In genomic region chr15:66586155-66586976, GRCh38 we compare ENCODE assay signal across 16 cellular contexts. TPM values are rescaled to one million over a fixed set of nuclear protein-coding genes. Genes with fewer than 3 reads are reported as not detected.
DNase-seq lines count a peak whose midpoint lies in the region; ATAC-seq and TF ChIP-seq lines count a peak whose summit lies in the region.
"Had no signal": no experiment of that assay in that cellular context is flagged by ENCODE, and none has a peak within 500 bp of the region (broad histone marks: within the 10 kb centered on the region; RNA-seq: fewer than 3 reads in every experiment).

No MANE protein-coding gene starts in this region.

- TF ChIP-seq CTCF in upper lobe of right lung (IDR thresholded peaks at IDR 0.05) (no peak), BE2C (IDR thresholded peaks at IDR 0.05; ENCODE audit: low read depth, low read length) (no peak)

- no peak overlapping the region for H3K27ac ChIP-seq in upper lobe of right lung
- H3K27ac ChIP-seq: 22Rv1, BLaER1 had no signal

- peaks cover 7% of the 10 kb centered on the region for H3K36me3 Mint-ChIP-seq in dendritic cell treated with granulocyte-macrophage colony-stimulating factor and Interleukin-4, amounts not matched to agents 40 ng/mL and 50 ng/mL, for 4 days (ENCODE audit: low read depth)

- no peaks in the 10 kb centered on the region for H3K27me3 ChIP-seq in upper lobe of right lung
- H3K27me3 ChIP-seq in BE2C: no peaks in the 10 kb centered on the region
- H3K27me3 ChIP-seq: BLaER1 had no signal

- H3K36me3 ChIP-seq in upper lobe of right lung (no peaks in the 10 kb centered on the region), BE2C (peaks cover 40% of the 10 kb centered on the region)
- H3K36me3 ChIP-seq: BLaER1 had no signal

- H3K4me1 Mint-ChIP-seq in dendritic cell treated with granulocyte-macrophage colony-stimulating factor and Interleukin-4, amounts not matched to agents 40 ng/mL and 50 ng/mL, for 4 days (ENCODE audit: low read depth): peaks cover 29% of the 10 kb centered on the region

- ATAC-seq in upper lobe of right lung: peak; percentile 39
- no peak for ATAC-seq in HG03520 (IDR thresholded peaks at IDR 0.05; ENCODE audit: unreplicated experiment)

- H3K4me3 Mint-ChIP-seq in dendritic cell treated with granulocyte-macrophage colony-stimulating factor and Interleukin-4, amounts not matched to agents 40 ng/mL and 50 ng/mL, for 4 days: no peak overlapping the region

- intact Hi-C loops in dendritic cell treated with granulocyte-macrophage colony-stimulating factor and Interleukin-4, amounts not matched to agents 40 ng/mL and 50 ng/mL, for 4 days (cut with micrococcal nuclease): no loop called here
- intact Hi-C loops in upper lobe of right lung (cut with DNase I): no loop called here

- H3K4me1 ChIP-seq in upper lobe of right lung: no peaks in the 10 kb centered on the region
- H3K4me1 ChIP-seq in BE2C: peaks cover 10% of the 10 kb centered on the region
- H3K4me1 ChIP-seq: BLaER1 had no signal

- H3K27me3 Mint-ChIP-seq in dendritic cell treated with granulocyte-macrophage colony-stimulating factor and Interleukin-4, amounts not matched to agents 40 ng/mL and 50 ng/mL, for 4 days: peaks cover 4% of the 10 kb centered on the region

- DNase-seq in DMS 273 (lab: John Stamatoyannopoulos, UW; ENCODE audit: unreplicated experiment) (peak; percentile 23), DMS 273 treated with DMSO at 0.1 percent for 48 hours (lab: John Stamatoyannopoulos, UW) (no peak), left kidney (ENCODE audit: low read depth, low spot score) (peak; percentile 63), upper lobe of right lung (no peak), BE2C (no peak), NOMO-1 treated with dmso at 0.1 percent for 144 hours (lab: John Stamatoyannopoulos, UW; ENCODE audit: unreplicated experiment) (no peak)
- DNase-seq: GF-D8, NCI-H187, NCI-H2171, NCI-H446, NCI-H748 treated with DMSO at 0.1 percent for 48 hours, SIG-M5 had no signal

- no peaks in the 10 kb centered on the region for H3K9me3 Mint-ChIP-seq in dendritic cell treated with granulocyte-macrophage colony-stimulating factor and Interleukin-4, amounts not matched to agents 40 ng/mL and 50 ng/mL, for 4 days

- H3K27ac Mint-ChIP-seq in dendritic cell treated with granulocyte-macrophage colony-stimulating factor and Interleukin-4, amounts not matched to agents 40 ng/mL and 50 ng/mL, for 4 days: peak overlapping the region; percentile 67

- no peaks in the 10 kb centered on the region for H3K9me3 ChIP-seq in upper lobe of right lung
- H3K9me3 ChIP-seq in BE2C: no peaks in the 10 kb centered on the region
- H3K9me3 ChIP-seq: BLaER1 had no signal

- no peak overlapping the region for H3K4me3 ChIP-seq in upper lobe of right lung
- H3K4me3 ChIP-seq in BE2C (ENCODE audit: low read depth, low read length): no peak overlapping the region
- H3K4me3 ChIP-seq: BLaER1 had no signal

RNA-seq across cellular contexts. Expression of gene LCTL, which starts 20.6 kb away (rescaled TPM):
- not detected for total RNA-seq in upper lobe of right lung
- polyA plus RNA-seq in BE2C (2012; ENCODE audit: insufficient read depth, insufficient read length, low read depth): not detected

Comparison
In these comparisons a context has a peak if more than half of its experiments do, and no peak if none do; other contexts are left out.
1. DNase-seq: peak in DMS 273 (single experiment) and left kidney (single experiment); none in DMS 273 treated with DMSO at 0.1 percent for 48 hours (single experiment), upper lobe of right lung (single experiment), BE2C (single experiment) and NOMO-1 treated with dmso at 0.1 percent for 144 hours (single experiment).